Comparison of ENCODE assay signal across 8 cellular contexts in the genomic region with DNA sequence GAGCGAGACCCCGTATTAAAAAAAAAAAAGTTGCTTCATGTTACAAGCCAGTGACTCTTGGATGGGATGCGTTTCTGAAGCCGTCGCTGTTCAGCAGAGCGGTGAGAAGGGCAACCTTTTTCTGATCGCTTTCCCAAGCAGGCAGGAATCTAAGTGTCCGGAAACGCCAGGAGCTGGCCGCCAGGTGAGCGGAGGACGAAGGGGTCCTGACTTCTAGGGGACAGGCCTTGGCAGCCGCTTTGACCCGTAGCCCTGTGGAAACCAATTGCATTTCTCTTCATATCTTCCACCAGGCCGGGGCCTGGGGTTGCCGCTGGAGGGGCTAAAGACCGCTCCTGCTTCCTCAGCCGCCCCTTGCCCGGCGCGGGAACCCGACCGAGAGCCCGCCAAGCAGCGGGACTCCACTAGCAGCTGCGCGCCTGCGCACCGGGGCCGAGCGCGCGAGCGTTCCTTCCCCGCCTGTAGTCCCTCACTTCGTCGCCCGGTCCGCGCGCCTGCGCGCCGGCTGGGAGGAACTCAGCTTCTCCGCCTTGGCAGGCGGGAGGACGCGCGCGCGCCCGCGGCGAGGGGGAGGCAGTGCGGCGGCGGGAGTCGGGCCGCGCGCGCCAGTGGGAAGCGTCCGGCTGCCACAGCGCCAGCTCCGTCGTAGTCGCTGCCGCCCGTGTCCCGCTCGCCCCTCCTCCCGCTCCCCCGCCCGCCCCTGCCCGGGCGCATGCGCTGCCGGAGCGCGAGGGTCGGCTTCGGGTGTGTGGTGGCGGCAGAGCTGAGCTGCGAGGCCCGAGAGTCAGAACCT. TPM values are rescaled to one million over a fixed set of nuclear protein-coding genes. Genes with fewer than 3 reads are reported as not detected.
DNase-seq lines count a peak whose midpoint lies in the region; ATAC-seq, FAIRE-seq and TF ChIP-seq lines count a peak whose summit lies in the region.

A gene with protein sequence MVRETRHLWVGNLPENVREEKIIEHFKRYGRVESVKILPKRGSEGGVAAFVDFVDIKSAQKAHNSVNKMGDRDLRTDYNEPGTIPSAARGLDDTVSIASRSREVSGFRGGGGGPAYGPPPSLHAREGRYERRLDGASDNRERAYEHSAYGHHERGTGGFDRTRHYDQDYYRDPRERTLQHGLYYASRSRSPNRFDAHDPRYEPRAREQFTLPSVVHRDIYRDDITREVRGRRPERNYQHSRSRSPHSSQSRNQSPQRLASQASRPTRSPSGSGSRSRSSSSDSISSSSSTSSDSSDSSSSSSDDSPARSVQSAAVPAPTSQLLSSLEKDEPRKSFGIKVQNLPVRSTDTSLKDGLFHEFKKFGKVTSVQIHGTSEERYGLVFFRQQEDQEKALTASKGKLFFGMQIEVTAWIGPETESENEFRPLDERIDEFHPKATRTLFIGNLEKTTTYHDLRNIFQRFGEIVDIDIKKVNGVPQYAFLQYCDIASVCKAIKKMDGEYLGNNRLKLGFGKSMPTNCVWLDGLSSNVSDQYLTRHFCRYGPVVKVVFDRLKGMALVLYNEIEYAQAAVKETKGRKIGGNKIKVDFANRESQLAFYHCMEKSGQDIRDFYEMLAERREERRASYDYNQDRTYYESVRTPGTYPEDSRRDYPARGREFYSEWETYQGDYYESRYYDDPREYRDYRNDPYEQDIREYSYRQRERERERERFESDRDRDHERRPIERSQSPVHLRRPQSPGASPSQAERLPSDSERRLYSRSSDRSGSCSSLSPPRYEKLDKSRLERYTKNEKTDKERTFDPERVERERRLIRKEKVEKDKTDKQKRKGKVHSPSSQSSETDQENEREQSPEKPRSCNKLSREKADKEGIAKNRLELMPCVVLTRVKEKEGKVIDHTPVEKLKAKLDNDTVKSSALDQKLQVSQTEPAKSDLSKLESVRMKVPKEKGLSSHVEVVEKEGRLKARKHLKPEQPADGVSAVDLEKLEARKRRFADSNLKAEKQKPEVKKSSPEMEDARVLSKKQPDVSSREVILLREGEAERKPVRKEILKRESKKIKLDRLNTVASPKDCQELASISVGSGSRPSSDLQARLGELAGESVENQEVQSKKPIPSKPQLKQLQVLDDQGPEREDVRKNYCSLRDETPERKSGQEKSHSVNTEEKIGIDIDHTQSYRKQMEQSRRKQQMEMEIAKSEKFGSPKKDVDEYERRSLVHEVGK (N-terminal part only) (plus strand): TSS at position 608 of the 793 bp plus-strand sequence. CDS start 361 bp downstream, outside the sequence.

- TF ChIP-seq CTCF in AG09319 (IDR thresholded peaks at IDR 0.05; ENCODE audit: low read depth, low read length) (no peak; the same call in 1 of the 2 replicates), keratinocyte (optimal IDR thresholded peaks at IDR 0.05 in 1 of 3, IDR thresholded peaks at IDR 0.05 in 1 of 3, conservative IDR thresholded peaks at IDR 0.05 in 1 of 3; ENCODE audit: extremely low read depth in 1 of 3, insufficient read depth in 2 of 3, low read length in 3 of 3) (no peak)

- dilution Hi-C loops in keratinocyte (cut with MboI; ENCODE audit: extremely low pct_ligation_motif_present, low sequenced_read_pairs): no loop called here

- FAIRE-seq in keratinocyte (lab: Jason Lieb, UNC): no peak

- H3K9me1 ChIP-seq in keratinocyte (ENCODE audit: control insufficient read depth, extremely low read depth, insufficient read depth, low read length): no peaks in the 10 kb centered on the region

- H3K9ac ChIP-seq in keratinocyte (ENCODE audit: control insufficient read depth, extremely low read depth, insufficient read depth, low read length): peak within 1 kb of the TSS; percentile 99

- H2AFZ ChIP-seq in keratinocyte (ENCODE audit: control insufficient read depth, low read length): peak within 1 kb of the TSS; percentile 91

- H3K4me3 ChIP-seq in keratinocyte (ENCODE audit: control insufficient read depth in 2 of 3, extremely low read depth in 1 of 3, insufficient read depth in 2 of 3, low read depth in 1 of 3, low read length in 3 of 3): peak within 1 kb of the TSS; percentile 62 to 93 (median 77)

- no peaks in the 10 kb centered on the region for H3K27me3 ChIP-seq in keratinocyte (ENCODE audit: control insufficient read depth, extremely low read depth, insufficient read depth, low read length)

- no peaks in the 10 kb centered on the region for H4K20me1 ChIP-seq in keratinocyte (ENCODE audit: control insufficient read depth, extremely low read depth, insufficient read depth, low read length)

- peak within 1 kb of the TSS; percentile 95 for H3K27ac ChIP-seq in keratinocyte (ENCODE audit: control insufficient read depth, insufficient read depth, low read length)

- peak; percentile 90 for TF ChIP-seq POLR2A in GM19099 (IDR thresholded peaks at IDR 0.05; ENCODE audit: extremely low read depth, insufficient read length, low read depth)

- peaks cover 50% of the 10 kb centered on the region for H3K79me2 ChIP-seq in keratinocyte (ENCODE audit: control insufficient read depth, insufficient read depth, low read length)

- no peaks in the 10 kb centered on the region for H3K9me3 ChIP-seq in keratinocyte (ENCODE audit: control insufficient read depth, low read depth, low read length)

- no peaks in the 10 kb centered on the region for H3K36me3 ChIP-seq in keratinocyte (ENCODE audit: control insufficient read depth in 2 of 2, extremely low read depth in 1 of 2, insufficient read depth in 2 of 2, low read length in 2 of 2)

- H3K4me2 ChIP-seq in keratinocyte (ENCODE audit: control insufficient read depth, extremely low read depth, insufficient read depth, low read depth, low read length): peak within 1 kb of the TSS; percentile 99

- peak; percentile 37 for ATAC-seq in HG03378 (IDR thresholded peaks at IDR 0.05; ENCODE audit: unreplicated experiment)

- H3K4me1 ChIP-seq in keratinocyte (ENCODE audit: control insufficient read depth, extremely low read depth, insufficient read depth, low read length): peaks cover 23% of the 10 kb centered on the region

- DNase-seq in AG09319 (ENCODE audit: extremely low read depth, low read depth) (peak; percentile 94), NCI-H460 (ENCODE audit: extremely low read depth, low read depth) (peak; percentile 91), cerebellar cortex (ENCODE audit: low spot score) (peak; percentile 94), keratinocyte (ENCODE audit: low read depth, low spot score) (peak; percentile 54)
- DNase-seq in activated CD4-positive, CD25-positive, alpha-beta regulatory T cell treated with anti-CD3 and anti-CD28 coated beads, Interleukin-2, amount 50 U/mL, for 72 hours: peak; percentile 98
- DNase-seq in stimulated activated CD4-positive, alpha-beta T cell treated with anti-CD3 and anti-CD28 coated beads, Interleukin-12 subunit alpha, Interleukin-12 subunit beta, amount 100 ng/mL, for 48 hours (ENCODE audit: low read depth in 2 of 3, low spot score in 1 of 3): peak; percentile 91 to 98 (median 96)

RNA-seq across cellular contexts. Expression of the gene that starts here (rescaled TPM):
- total RNA-seq in NCI-H460 (2014; rRNA removed; shearing (Covaris generic)): 11.3 and 14.2 TPM in 2 replicates
- 3.8 and 5.0 TPM in 2 replicates for polyA plus RNA-seq in NCI-H460 (2014; cell fraction: nucleus; rRNA removed)
- 4.9 to 9.1 TPM (median 8.9 TPM) in 3 replicates for polyA plus RNA-seq in keratinocyte
- 22.5 TPM for polyA plus RNA-seq in keratinocyte (2011; ENCODE audit: low read depth)
- 6.3 and 6.9 TPM in 2 replicates for polyA plus RNA-seq in keratinocyte (2011; cell fraction: cytosol; rRNA removed)
- polyA plus RNA-seq in keratinocyte (2011; cell fraction: nucleus; rRNA removed): 46.7 and 46.9 TPM in 2 replicates
- polyA plus RNA-seq in keratinocyte (2012; ENCODE audit: low replicate concordance): 25.0 and 35.6 TPM in 2 replicates
- polyA minus RNA-seq in keratinocyte: 18.8 to 84.5 TPM (median 42.0 TPM) in 3 replicates
- polyA minus RNA-seq in keratinocyte (2011; cell fraction: cytosol; rRNA and poly(A)+ RNA removed): 6.7 TPM
- polyA minus RNA-seq in keratinocyte (2011; cell fraction: nucleus; rRNA and poly(A)+ RNA removed): 30.5 and 60.2 TPM in 2 replicates

Comparison
In these comparisons a context has a peak if more than half of its experiments do, and no peak if none do; other contexts are left out.
1. Peak in every context shown above with its lines: DNase-seq, ATAC-seq, H3K4me3 ChIP-seq and H3K27ac ChIP-seq.